ENCODE assay signal across 2 cellular contexts in genomic region chr7:51262796-51263519, GRCh38.
TF ChIP-seq lines count a peak whose summit lies in the region.

No MANE protein-coding gene starts in this region.

TF ChIP-seq in liver, 16 proteins besides CTCF, POLR2A, EP300 and RAD21:
- TF ChIP-seq JUND (IDR thresholded peaks at IDR 0.05): no peak
- no peak for TF ChIP-seq FOXA2 (IDR thresholded peaks at IDR 0.05)

TF ChIP-seq in HepG2, 621 proteins besides CTCF, POLR2A, EP300 and RAD21:
- TF ChIP-seq ZSCAN22 (CRISPR knock-in tag; IDR thresholded peaks at IDR 0.05): no peak
- no peak for TF ChIP-seq ZNF256 (CRISPR knock-in tag; conservative IDR thresholded peaks at IDR 0.05)
- TF ChIP-seq NFAT5 (CRISPR knock-in tag; IDR thresholded peaks at IDR 0.05): no peak
- no peak for TF ChIP-seq SSRP1 (CRISPR knock-in tag; IDR thresholded peaks at IDR 0.05)
- no peak for TF ChIP-seq MIER2 (CRISPR knock-in tag; IDR thresholded peaks at IDR 0.05)
- TF ChIP-seq ZZZ3 (CRISPR knock-in tag; IDR thresholded peaks at IDR 0.05; ENCODE audit: borderline replicate concordance): no peak
- no peak for TF ChIP-seq YEATS2 (CRISPR knock-in tag; IDR thresholded peaks at IDR 0.05; ENCODE audit: borderline replicate concordance)
- no peak for TF ChIP-seq TGIF2 (CRISPR knock-in tag; IDR thresholded peaks at IDR 0.05)
- no peak for TF ChIP-seq ARHGAP35 (CRISPR knock-in tag; IDR thresholded peaks at IDR 0.05; ENCODE audit: borderline replicate concordance)
- TF ChIP-seq CERS6 (CRISPR knock-in tag; IDR thresholded peaks at IDR 0.05): no peak
- TF ChIP-seq ZBTB7B (CRISPR knock-in tag; IDR thresholded peaks at IDR 0.05): no peak
- TF ChIP-seq ZNF768 (CRISPR knock-in tag; IDR thresholded peaks at IDR 0.05): no peak
- TF ChIP-seq MAFK (conservative IDR thresholded peaks at IDR 0.05 in 1 of 2, IDR thresholded peaks at IDR 0.05 in 1 of 2; ENCODE audit: low read length in 2 of 2): no peak
- TF ChIP-seq ZNF383 (CRISPR knock-in tag; IDR thresholded peaks at IDR 0.05; ENCODE audit: borderline replicate concordance): no peak
- TF ChIP-seq ZNF281 (CRISPR knock-in tag; IDR thresholded peaks at IDR 0.05; ENCODE audit: borderline replicate concordance): no peak
- no peak for TF ChIP-seq ZIK1 (CRISPR knock-in tag; IDR thresholded peaks at IDR 0.05; ENCODE audit: borderline replicate concordance, low read depth)
- no peak for TF ChIP-seq THAP8 (CRISPR knock-in tag; IDR thresholded peaks at IDR 0.05; ENCODE audit: borderline replicate concordance)
- no peak for TF ChIP-seq WIZ (CRISPR knock-in tag; IDR thresholded peaks at IDR 0.05)
- no peak for TF ChIP-seq ZNF777 (CRISPR knock-in tag; IDR thresholded peaks at IDR 0.05)
